8 cellular contexts compared by ENCODE assay signal in genomic region chr3:10437995-10438901, GRCh38.
A peak's percentile ranks its signal among the peaks of the same experiment; 100 is the strongest.
DNase-seq lines count a peak whose midpoint lies in the region; ATAC-seq and TF ChIP-seq lines count a peak whose summit lies in the region.

No MANE protein-coding gene starts in this region.

- no peak overlapping the region for H3K4me3 ChIP-seq in AG09309 (ENCODE audit: control insufficient read depth, low read depth, low read length)
- no peak overlapping the region for H3K4me3 ChIP-seq in Karpas-422 (ENCODE audit: low read length)
- no peak overlapping the region for H3K4me3 ChIP-seq in neural progenitor cell

- intact Hi-C loops in activated T-helper 2 cell treated with anti-CD3 and anti-CD28 coated beads, Interferon-gamma antibody, Interleukin-2, Interleukin-4, amounts not matched to agents 10 μg/mL and 5 μg/mL and 100 μg/mL, durations not matched to agents 14 hours and 24 hours and 36 hours (cut with micrococcal nuclease), result loop anchor here (2.0 to 5.0 kb wide), 3 partner anchors 71 to 546 kb away; partner anchors contain the start of gene JAGN1
- intact Hi-C loops in left colon (cut with DNase I, micrococcal nuclease), result no loop called here

- CTCF ChIA-PET in HEK293T (lab: Yijun Ruan, JAX), result no interaction called here

- H3K9me2 ChIP-seq in Karpas-422 (replicated peaks; ENCODE audit: insufficient read depth, low read length), result no peaks in the 10 kb centered on the region

- H2AFZ ChIP-seq in Karpas-422 (ENCODE audit: low read length) (no peak overlapping the region), neural progenitor cell (replicated peaks) (no peak overlapping the region)

- no peaks in the 10 kb centered on the region for H3K36me3 ChIP-seq in Karpas-422 (ENCODE audit: insufficient read depth, low read length)
- H3K36me3 ChIP-seq in neural progenitor cell, result no peaks in the 10 kb centered on the region

- H3K4me3 Mint-ChIP-seq in activated T-helper 2 cell treated with anti-CD3 and anti-CD28 coated beads, Interferon-gamma antibody, Interleukin-2, Interleukin-4, amounts not matched to agents 10 μg/mL and 5 μg/mL and 100 μg/mL, durations not matched to agents 14 hours and 24 hours and 36 hours (ENCODE audit: low read depth), result no peak overlapping the region
- no peak overlapping the region for H3K4me3 Mint-ChIP-seq in neural progenitor cell

- no peaks in the 10 kb centered on the region for H3K27me3 ChIP-seq in Karpas-422 (ENCODE audit: low read length)
- H3K27me3 ChIP-seq in neural progenitor cell, result no peaks in the 10 kb centered on the region

- H3K27ac Mint-ChIP-seq in activated T-helper 2 cell treated with anti-CD3 and anti-CD28 coated beads, Interferon-gamma antibody, Interleukin-2, Interleukin-4, amounts not matched to agents 10 μg/mL and 5 μg/mL and 100 μg/mL, durations not matched to agents 14 hours and 24 hours and 36 hours, result peak overlapping the region; percentile 47
- no peak overlapping the region for H3K27ac Mint-ChIP-seq in neural progenitor cell

- POLR2A ChIA-PET in HEK293T (lab: Yijun Ruan, JAX), result no interaction called here

- H3K9me3 ChIP-seq in Karpas-422 (ENCODE audit: low read length), result no peaks in the 10 kb centered on the region
- H3K9me3 ChIP-seq in neural progenitor cell (ENCODE audit: low read depth), result no peaks in the 10 kb centered on the region

- H3K4me1 ChIP-seq in Karpas-422 (ENCODE audit: low read length) (no peaks in the 10 kb centered on the region), neural progenitor cell (no peaks in the 10 kb centered on the region)

- TF ChIP-seq CTCF in AG09309 (IDR thresholded peaks at IDR 0.05; ENCODE audit: control insufficient read depth, insufficient read depth, low read depth, low read length, missing control alignments) (no peak), neural progenitor cell (IDR thresholded peaks at IDR 0.05) (no peak)

- H3K4me1 Mint-ChIP-seq in activated T-helper 2 cell treated with anti-CD3 and anti-CD28 coated beads, Interferon-gamma antibody, Interleukin-2, Interleukin-4, amounts not matched to agents 10 μg/mL and 5 μg/mL and 100 μg/mL, durations not matched to agents 14 hours and 24 hours and 36 hours (ENCODE audit: low read depth), result peaks cover 25% of the 10 kb centered on the region
- H3K4me1 Mint-ChIP-seq in neural progenitor cell, result peaks cover 4% of the 10 kb centered on the region

- H4K20me1 ChIP-seq in Karpas-422 (ENCODE audit: insufficient read depth, low read depth, low read length), result no peaks in the 10 kb centered on the region; the same call in 1 of the 2 replicates
- no peaks in the 10 kb centered on the region for H4K20me1 ChIP-seq in neural progenitor cell (ENCODE audit: low read depth)

- H3K9me3 Mint-ChIP-seq in activated T-helper 2 cell treated with anti-CD3 and anti-CD28 coated beads, Interferon-gamma antibody, Interleukin-2, Interleukin-4, amounts not matched to agents 10 μg/mL and 5 μg/mL and 100 μg/mL, durations not matched to agents 14 hours and 24 hours and 36 hours, result no peaks in the 10 kb centered on the region
- no peaks in the 10 kb centered on the region for H3K9me3 Mint-ChIP-seq in neural progenitor cell

- H3K9ac ChIP-seq in Karpas-422 (ENCODE audit: low read length), result no peak overlapping the region
- H3K9ac ChIP-seq in neural progenitor cell, result no peak overlapping the region

- H3K27ac ChIP-seq in Karpas-422 (ENCODE audit: low read length) (no peak overlapping the region), neural progenitor cell (no peak overlapping the region)

- H3K4me2 ChIP-seq in Karpas-422 (ENCODE audit: low read depth, low read length, poor library complexity, severe bottlenecking) (no peak overlapping the region), neural progenitor cell (no peak overlapping the region)

- peak; percentile 2 for ATAC-seq in left lobe of liver
- ATAC-seq in left colon, result no peak
- ATAC-seq in HG03025 (IDR thresholded peaks at IDR 0.05; ENCODE audit: low FRiP score, unreplicated experiment), result no peak

- DNase-seq in AG09309 (ENCODE audit: low read depth) (peak; percentile 46), HEK293T (ENCODE audit: extremely low spot score) (peak; percentile 22), left lobe of liver (ENCODE audit: low spot score) (no peak), left colon (no peak), Karpas-422 (no peak), neural progenitor cell (ENCODE audit: low spot score) (no peak)
- DNase-seq in activated T-helper 2 cell treated with anti-CD3 and anti-CD28 coated beads, Interferon-gamma antibody, Interleukin-2, Interleukin-4, amounts not matched to agents 10 μg/mL and 5 μg/mL and 100 μg/mL, durations not matched to agents 14 hours and 24 hours and 36 hours (ENCODE audit: low spot score), result no peak

- no peaks in the 10 kb centered on the region for H3F3A ChIP-seq in neural progenitor cell (ENCODE audit: low read depth)

- no peaks in the 10 kb centered on the region for H3K27me3 Mint-ChIP-seq in activated T-helper 2 cell treated with anti-CD3 and anti-CD28 coated beads, Interferon-gamma antibody, Interleukin-2, Interleukin-4, amounts not matched to agents 10 μg/mL and 5 μg/mL and 100 μg/mL, durations not matched to agents 14 hours and 24 hours and 36 hours (ENCODE audit: low read depth)
- no peaks in the 10 kb centered on the region for H3K27me3 Mint-ChIP-seq in neural progenitor cell (ENCODE audit: insufficient read depth, low read depth)

- no peaks in the 10 kb centered on the region for H3K36me3 Mint-ChIP-seq in activated T-helper 2 cell treated with anti-CD3 and anti-CD28 coated beads, Interferon-gamma antibody, Interleukin-2, Interleukin-4, amounts not matched to agents 10 μg/mL and 5 μg/mL and 100 μg/mL, durations not matched to agents 14 hours and 24 hours and 36 hours (ENCODE audit: low read depth)
- H3K36me3 Mint-ChIP-seq in neural progenitor cell, result no peaks in the 10 kb centered on the region

- no peaks in the 10 kb centered on the region for H3K79me2 ChIP-seq in Karpas-422 (ENCODE audit: low read length)
- H3K79me2 ChIP-seq in neural progenitor cell (ENCODE audit: low read depth), result no peaks in the 10 kb centered on the region

TF ChIP-seq in HEK293T, 16 proteins besides CTCF, POLR2A, EP300 and RAD21:
- TF ChIP-seq TARDBP (IDR thresholded peaks at IDR 0.05), result no peak
- TF ChIP-seq, protein P1, sequence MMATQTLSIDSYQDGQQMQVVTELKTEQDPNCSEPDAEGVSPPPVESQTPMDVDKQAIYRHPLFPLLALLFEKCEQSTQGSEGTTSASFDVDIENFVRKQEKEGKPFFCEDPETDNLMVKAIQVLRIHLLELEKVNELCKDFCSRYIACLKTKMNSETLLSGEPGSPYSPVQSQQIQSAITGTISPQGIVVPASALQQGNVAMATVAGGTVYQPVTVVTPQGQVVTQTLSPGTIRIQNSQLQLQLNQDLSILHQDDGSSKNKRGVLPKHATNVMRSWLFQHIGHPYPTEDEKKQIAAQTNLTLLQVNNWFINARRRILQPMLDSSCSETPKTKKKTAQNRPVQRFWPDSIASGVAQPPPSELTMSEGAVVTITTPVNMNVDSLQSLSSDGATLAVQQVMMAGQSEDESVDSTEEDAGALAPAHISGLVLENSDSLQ (IDR thresholded peaks at IDR 0.05), result peak; percentile 65
- TF ChIP-seq ZNF384 (IDR thresholded peaks at IDR 0.05), result no peak

Comparison
In these comparisons a context has a peak if more than half of its experiments do, and no peak if none do; other contexts are left out.
1. DNase-seq: peak in AG09309 (single experiment) and HEK293T (single experiment); none in activated T-helper 2 cell treated with anti-CD3 and anti-CD28 coated beads, Interferon-gamma antibody, Interleukin-2, Interleukin-4, amounts not matched to agents 10 μg/mL and 5 μg/mL and 100 μg/mL, durations not matched to agents 14 hours and 24 hours and 36 hours (single experiment), left lobe of liver (single experiment), left colon (0 of 2), Karpas-422 (single experiment) and neural progenitor cell (single experiment).